In the genomic region with DNA sequence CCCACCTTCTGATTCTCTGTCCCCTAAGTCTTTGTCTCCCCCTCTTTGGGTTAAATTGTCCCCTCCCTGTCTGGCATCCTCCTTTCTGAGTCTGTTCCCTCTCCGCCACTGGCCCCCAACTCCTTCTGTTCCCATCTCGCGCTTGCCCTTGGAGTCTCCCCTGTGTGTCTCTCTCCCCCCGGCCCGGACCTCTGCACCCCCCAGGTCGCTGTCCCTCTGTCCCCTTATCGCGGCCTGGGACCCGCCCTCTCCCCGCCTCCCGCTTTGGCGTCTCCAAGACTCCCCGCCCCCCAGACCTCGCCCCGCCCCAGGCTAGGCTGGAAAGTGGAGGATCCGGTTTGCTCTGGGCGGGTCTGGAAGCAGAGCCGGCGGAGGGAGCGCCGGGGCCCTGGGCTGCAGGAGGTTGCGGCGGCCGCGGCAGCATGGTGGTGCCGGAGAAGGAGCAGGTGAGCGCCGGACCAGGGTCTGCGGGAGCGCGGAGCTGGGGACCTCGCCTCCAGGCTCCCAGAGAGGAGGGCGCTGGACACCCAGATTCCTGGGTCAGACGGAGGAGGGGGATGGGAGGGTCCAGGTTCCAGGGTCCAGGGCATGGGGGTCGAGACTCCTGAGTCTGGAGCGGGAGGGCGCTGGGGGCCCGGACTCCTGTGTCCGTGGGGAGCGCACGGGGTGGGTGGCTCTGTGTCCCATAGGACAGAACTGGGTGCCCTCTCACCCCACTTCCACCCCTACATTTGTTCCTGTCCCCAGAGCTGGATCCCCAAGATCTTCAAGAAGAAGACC, we compare ENCODE assay signal across 1 cellular context.
TF ChIP-seq lines count a peak whose summit lies in the region.

A gene (plus strand): TSS at position 348 of the 780 bp plus-strand sequence. CDS start 75 bp downstream, at position 423.

TF ChIP-seq in HepG2, 621 proteins besides CTCF, POLR2A, EP300 and RAD21 (continued from another document and continues in another):
- peak; percentile 26; the same call in 1 of the 2 replicates for TF ChIP-seq HNF4G (IDR thresholded peaks at IDR 0.05; ENCODE audit: borderline replicate concordance, low read depth, low read length)
- TF ChIP-seq HNF4G (CRISPR knock-in tag; IDR thresholded peaks at IDR 0.05; ENCODE audit: borderline replicate concordance, low read depth): no peak
- no peak for TF ChIP-seq FOXO1 (CRISPR knock-in tag; IDR thresholded peaks at IDR 0.05)
- TF ChIP-seq TRIM24 (CRISPR knock-in tag; IDR thresholded peaks at IDR 0.05): no peak
- TF ChIP-seq SALL1 (CRISPR knock-in tag; IDR thresholded peaks at IDR 0.05): peak; percentile 59; the same call in 1 of the 2 replicates
- TF ChIP-seq, protein P1, sequence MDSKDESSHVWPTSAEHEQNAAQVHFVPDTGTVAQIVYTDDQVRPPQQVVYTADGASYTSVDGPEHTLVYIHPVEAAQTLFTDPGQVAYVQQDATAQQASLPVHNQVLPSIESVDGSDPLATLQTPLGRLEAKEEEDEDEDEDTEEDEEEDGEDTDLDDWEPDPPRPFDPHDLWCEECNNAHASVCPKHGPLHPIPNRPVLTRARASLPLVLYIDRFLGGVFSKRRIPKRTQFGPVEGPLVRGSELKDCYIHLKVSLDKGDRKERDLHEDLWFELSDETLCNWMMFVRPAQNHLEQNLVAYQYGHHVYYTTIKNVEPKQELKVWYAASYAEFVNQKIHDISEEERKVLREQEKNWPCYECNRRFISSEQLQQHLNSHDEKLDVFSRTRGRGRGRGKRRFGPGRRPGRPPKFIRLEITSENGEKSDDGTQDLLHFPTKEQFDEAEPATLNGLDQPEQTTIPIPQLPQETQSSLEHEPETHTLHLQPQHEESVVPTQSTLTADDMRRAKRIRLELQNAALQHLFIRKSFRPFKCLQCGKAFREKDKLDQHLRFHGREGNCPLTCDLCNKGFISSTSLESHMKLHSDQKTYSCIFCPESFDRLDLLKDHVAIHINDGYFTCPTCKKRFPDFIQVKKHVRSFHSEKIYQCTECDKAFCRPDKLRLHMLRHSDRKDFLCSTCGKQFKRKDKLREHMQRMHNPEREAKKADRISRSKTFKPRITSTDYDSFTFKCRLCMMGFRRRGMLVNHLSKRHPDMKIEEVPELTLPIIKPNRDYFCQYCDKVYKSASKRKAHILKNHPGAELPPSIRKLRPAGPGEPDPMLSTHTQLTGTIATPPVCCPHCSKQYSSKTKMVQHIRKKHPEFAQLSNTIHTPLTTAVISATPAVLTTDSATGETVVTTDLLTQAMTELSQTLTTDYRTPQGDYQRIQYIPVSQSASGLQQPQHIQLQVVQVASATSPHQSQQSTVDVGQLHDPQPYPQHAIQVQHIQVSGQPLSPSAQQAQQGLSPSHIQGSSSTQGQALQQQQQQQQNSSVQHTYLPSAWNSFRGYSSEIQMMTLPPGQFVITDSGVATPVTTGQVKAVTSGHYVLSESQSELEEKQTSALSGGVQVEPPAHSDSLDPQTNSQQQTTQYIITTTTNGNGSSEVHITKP (CRISPR knock-in tag; IDR thresholded peaks at IDR 0.05; ENCODE audit: low read depth): peak; percentile 62
- no peak for TF ChIP-seq ISL2 (CRISPR knock-in tag; IDR thresholded peaks at IDR 0.05)
- no peak for TF ChIP-seq FOXP1 (IDR thresholded peaks at IDR 0.05)
- no peak for TF ChIP-seq FOXP1 (CRISPR knock-in tag; IDR thresholded peaks at IDR 0.05)
- 0 out of 2 replicates have a peak, but pooled peaks have one; percentile 25 for TF ChIP-seq ELF1 (CRISPR knock-in tag; IDR thresholded peaks at IDR 0.05)
- peak; percentile 46; the same call in 1 of the 2 replicates for TF ChIP-seq ZNF605 (CRISPR knock-in tag; IDR thresholded peaks at IDR 0.05)
- TF ChIP-seq HIVEP1 (CRISPR knock-in tag; IDR thresholded peaks at IDR 0.05): no peak
- TF ChIP-seq, protein P2, sequence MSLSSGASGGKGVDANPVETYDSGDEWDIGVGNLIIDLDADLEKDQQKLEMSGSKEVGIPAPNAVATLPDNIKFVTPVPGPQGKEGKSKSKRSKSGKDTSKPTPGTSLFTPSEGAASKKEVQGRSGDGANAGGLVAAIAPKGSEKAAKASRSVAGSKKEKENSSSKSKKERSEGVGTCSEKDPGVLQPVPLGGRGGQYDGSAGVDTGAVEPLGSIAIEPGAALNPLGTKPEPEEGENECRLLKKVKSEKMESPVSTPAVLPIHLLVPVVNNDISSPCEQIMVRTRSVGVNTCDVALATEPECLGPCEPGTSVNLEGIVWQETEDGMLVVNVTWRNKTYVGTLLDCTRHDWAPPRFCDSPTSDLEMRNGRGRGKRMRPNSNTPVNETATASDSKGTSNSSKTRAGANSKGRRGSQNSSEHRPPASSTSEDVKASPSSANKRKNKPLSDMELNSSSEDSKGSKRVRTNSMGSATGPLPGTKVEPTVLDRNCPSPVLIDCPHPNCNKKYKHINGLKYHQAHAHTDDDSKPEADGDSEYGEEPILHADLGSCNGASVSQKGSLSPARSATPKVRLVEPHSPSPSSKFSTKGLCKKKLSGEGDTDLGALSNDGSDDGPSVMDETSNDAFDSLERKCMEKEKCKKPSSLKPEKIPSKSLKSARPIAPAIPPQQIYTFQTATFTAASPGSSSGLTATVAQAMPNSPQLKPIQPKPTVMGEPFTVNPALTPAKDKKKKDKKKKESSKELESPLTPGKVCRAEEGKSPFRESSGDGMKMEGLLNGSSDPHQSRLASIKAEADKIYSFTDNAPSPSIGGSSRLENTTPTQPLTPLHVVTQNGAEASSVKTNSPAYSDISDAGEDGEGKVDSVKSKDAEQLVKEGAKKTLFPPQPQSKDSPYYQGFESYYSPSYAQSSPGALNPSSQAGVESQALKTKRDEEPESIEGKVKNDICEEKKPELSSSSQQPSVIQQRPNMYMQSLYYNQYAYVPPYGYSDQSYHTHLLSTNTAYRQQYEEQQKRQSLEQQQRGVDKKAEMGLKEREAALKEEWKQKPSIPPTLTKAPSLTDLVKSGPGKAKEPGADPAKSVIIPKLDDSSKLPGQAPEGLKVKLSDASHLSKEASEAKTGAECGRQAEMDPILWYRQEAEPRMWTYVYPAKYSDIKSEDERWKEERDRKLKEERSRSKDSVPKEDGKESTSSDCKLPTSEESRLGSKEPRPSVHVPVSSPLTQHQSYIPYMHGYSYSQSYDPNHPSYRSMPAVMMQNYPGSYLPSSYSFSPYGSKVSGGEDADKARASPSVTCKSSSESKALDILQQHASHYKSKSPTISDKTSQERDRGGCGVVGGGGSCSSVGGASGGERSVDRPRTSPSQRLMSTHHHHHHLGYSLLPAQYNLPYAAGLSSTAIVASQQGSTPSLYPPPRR (CRISPR knock-in tag; IDR thresholded peaks at IDR 0.05; ENCODE audit: borderline replicate concordance): no peak
- TF ChIP-seq, protein P3, sequence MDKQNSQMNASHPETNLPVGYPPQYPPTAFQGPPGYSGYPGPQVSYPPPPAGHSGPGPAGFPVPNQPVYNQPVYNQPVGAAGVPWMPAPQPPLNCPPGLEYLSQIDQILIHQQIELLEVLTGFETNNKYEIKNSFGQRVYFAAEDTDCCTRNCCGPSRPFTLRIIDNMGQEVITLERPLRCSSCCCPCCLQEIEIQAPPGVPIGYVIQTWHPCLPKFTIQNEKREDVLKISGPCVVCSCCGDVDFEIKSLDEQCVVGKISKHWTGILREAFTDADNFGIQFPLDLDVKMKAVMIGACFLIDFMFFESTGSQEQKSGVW (CRISPR knock-in tag; IDR thresholded peaks at IDR 0.05; ENCODE audit: borderline replicate concordance): no peak
- TF ChIP-seq KAT7 (CRISPR knock-in tag; IDR thresholded peaks at IDR 0.05; ENCODE audit: borderline replicate concordance): peak; percentile 47; the same call in 1 of the 2 replicates
- no peak for TF ChIP-seq HMG20B (CRISPR knock-in tag; conservative IDR thresholded peaks at IDR 0.05)
- TF ChIP-seq, protein P4, sequence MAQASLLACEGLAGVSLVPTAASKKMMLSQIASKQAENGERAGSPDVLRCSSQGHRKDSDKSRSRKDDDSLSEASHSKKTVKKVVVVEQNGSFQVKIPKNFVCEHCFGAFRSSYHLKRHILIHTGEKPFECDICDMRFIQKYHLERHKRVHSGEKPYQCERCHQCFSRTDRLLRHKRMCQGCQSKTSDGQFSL (CRISPR knock-in tag; IDR thresholded peaks at IDR 0.05): 0 out of 2 replicates have a peak, but pooled peaks have one; percentile 26
- no peak for TF ChIP-seq ZSCAN20 (CRISPR knock-in tag; IDR thresholded peaks at IDR 0.05; ENCODE audit: borderline replicate concordance)
- 0 out of 2 replicates have a peak, but pooled peaks have one; percentile 44 for TF ChIP-seq KMT2A (CRISPR knock-in tag; IDR thresholded peaks at IDR 0.05)
- TF ChIP-seq ZNF33A (CRISPR knock-in tag; IDR thresholded peaks at IDR 0.05; ENCODE audit: borderline replicate concordance): no peak
- TF ChIP-seq RBM39 (IDR thresholded peaks at IDR 0.05; ENCODE audit: low read depth, low read length, poor library complexity, severe bottlenecking): peak; percentile 52
- no peak for TF ChIP-seq PHB2 (IDR thresholded peaks at IDR 0.05; ENCODE audit: partially characterized antibody)
- TF ChIP-seq, protein P5, sequence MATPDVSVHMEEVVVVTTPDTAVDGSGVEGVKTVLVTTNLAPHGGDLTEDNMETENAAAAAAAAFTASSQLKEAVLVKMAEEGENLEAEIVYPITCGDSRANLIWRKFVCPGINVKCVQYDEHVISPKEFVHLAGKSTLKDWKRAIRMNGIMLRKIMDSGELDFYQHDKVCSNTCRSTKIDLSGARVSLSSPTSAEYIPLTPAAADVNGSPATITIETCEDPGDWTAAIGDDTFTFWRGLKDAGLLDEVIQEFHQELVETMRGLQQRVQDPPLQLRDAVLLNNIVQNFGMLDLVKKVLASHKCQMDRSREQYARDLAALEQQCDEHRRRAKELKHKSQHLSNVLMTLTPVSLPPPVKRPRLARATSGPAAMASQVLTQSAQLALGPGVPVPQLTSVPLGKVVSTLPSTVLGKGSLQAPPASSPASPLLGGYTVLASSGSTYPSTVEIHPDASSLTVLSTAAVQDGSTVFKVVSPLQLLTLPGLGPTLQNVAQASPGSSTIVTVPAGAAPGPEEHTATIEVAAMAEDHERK (CRISPR knock-in tag; IDR thresholded peaks at IDR 0.05; ENCODE audit: low read depth): no peak
- TF ChIP-seq, protein P6, sequence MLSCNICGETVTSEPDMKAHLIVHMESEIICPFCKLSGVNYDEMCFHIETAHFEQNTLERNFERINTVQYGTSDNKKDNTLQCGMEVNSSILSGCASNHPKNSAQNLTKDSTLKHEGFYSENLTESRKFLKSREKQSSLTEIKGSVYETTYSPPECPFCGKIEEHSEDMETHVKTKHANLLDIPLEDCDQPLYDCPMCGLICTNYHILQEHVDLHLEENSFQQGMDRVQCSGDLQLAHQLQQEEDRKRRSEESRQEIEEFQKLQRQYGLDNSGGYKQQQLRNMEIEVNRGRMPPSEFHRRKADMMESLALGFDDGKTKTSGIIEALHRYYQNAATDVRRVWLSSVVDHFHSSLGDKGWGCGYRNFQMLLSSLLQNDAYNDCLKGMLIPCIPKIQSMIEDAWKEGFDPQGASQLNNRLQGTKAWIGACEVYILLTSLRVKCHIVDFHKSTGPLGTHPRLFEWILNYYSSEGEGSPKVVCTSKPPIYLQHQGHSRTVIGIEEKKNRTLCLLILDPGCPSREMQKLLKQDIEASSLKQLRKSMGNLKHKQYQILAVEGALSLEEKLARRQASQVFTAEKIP (CRISPR knock-in tag; IDR thresholded peaks at IDR 0.05; ENCODE audit: borderline replicate concordance): no peak
- peak; percentile 70; the same call in 1 of the 2 replicates for TF ChIP-seq ZNF670 (CRISPR knock-in tag; IDR thresholded peaks at IDR 0.05; ENCODE audit: borderline replicate concordance)
- TF ChIP-seq, protein P7, sequence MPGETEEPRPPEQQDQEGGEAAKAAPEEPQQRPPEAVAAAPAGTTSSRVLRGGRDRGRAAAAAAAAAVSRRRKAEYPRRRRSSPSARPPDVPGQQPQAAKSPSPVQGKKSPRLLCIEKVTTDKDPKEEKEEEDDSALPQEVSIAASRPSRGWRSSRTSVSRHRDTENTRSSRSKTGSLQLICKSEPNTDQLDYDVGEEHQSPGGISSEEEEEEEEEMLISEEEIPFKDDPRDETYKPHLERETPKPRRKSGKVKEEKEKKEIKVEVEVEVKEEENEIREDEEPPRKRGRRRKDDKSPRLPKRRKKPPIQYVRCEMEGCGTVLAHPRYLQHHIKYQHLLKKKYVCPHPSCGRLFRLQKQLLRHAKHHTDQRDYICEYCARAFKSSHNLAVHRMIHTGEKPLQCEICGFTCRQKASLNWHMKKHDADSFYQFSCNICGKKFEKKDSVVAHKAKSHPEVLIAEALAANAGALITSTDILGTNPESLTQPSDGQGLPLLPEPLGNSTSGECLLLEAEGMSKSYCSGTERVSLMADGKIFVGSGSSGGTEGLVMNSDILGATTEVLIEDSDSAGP (CRISPR knock-in tag; IDR thresholded peaks at IDR 0.05; ENCODE audit: borderline replicate concordance): peak; percentile 53; the same call in 1 of the 2 replicates
- TF ChIP-seq ZSCAN12 (CRISPR knock-in tag; IDR thresholded peaks at IDR 0.05): no peak
- no peak for TF ChIP-seq ZNF549 (CRISPR knock-in tag; IDR thresholded peaks at IDR 0.05)
- no peak for TF ChIP-seq EHMT2 (IDR thresholded peaks at IDR 0.05; ENCODE audit: borderline replicate concordance, low read depth, low read length)
- no peak for TF ChIP-seq AGO2 (optimal IDR thresholded peaks at IDR 0.05; ENCODE audit: low read depth, low read length)
- peak; percentile 59; the same call in 1 of the 2 replicates for TF ChIP-seq ZFP90 (CRISPR knock-in tag; IDR thresholded peaks at IDR 0.05; ENCODE audit: borderline replicate concordance)
- 0 out of 2 replicates have a peak, but pooled peaks have one; percentile 25 for TF ChIP-seq ZNF124 (CRISPR knock-in tag; IDR thresholded peaks at IDR 0.05)
- peak; percentile 30 for TF ChIP-seq SRSF1 (optimal IDR thresholded peaks at IDR 0.05; ENCODE audit: low read depth, low read length)
- TF ChIP-seq, protein P8, sequence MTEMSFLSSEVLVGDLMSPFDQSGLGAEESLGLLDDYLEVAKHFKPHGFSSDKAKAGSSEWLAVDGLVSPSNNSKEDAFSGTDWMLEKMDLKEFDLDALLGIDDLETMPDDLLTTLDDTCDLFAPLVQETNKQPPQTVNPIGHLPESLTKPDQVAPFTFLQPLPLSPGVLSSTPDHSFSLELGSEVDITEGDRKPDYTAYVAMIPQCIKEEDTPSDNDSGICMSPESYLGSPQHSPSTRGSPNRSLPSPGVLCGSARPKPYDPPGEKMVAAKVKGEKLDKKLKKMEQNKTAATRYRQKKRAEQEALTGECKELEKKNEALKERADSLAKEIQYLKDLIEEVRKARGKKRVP (CRISPR knock-in tag; IDR thresholded peaks at IDR 0.05): no peak
- TF ChIP-seq, protein P9, sequence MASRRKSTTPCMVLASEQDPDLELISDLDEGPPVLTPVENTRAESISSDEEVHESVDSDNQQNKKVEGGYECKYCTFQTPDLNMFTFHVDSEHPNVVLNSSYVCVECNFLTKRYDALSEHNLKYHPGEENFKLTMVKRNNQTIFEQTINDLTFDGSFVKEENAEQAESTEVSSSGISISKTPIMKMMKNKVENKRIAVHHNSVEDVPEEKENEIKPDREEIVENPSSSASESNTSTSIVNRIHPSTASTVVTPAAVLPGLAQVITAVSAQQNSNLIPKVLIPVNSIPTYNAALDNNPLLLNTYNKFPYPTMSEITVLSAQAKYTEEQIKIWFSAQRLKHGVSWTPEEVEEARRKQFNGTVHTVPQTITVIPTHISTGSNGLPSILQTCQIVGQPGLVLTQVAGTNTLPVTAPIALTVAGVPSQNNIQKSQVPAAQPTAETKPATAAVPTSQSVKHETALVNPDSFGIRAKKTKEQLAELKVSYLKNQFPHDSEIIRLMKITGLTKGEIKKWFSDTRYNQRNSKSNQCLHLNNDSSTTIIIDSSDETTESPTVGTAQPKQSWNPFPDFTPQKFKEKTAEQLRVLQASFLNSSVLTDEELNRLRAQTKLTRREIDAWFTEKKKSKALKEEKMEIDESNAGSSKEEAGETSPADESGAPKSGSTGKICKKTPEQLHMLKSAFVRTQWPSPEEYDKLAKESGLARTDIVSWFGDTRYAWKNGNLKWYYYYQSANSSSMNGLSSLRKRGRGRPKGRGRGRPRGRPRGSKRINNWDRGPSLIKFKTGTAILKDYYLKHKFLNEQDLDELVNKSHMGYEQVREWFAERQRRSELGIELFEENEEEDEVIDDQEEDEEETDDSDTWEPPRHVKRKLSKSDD (CRISPR knock-in tag; IDR thresholded peaks at IDR 0.05; ENCODE audit: low read depth): no peak
- TF ChIP-seq NRL (CRISPR knock-in tag; IDR thresholded peaks at IDR 0.05; ENCODE audit: borderline replicate concordance): 0 out of 2 replicates have a peak, but pooled peaks have one; percentile 26
- TF ChIP-seq ZNF350 (CRISPR knock-in tag; IDR thresholded peaks at IDR 0.05; ENCODE audit: borderline replicate concordance, low read depth): peak; percentile 61; the same call in 1 of the 2 replicates
